In genomic region chr11:8639655-8640054, GRCh38 we compare ENCODE assay signal across 26 cellular contexts. TPM values are rescaled to one million over a fixed set of nuclear protein-coding genes. Genes with fewer than 3 reads are reported as not detected.
DNase-seq lines count a peak whose midpoint lies in the region; ATAC-seq, FAIRE-seq and TF ChIP-seq lines count a peak whose summit lies in the region.
"Had no signal": no experiment of that assay in that cellular context is flagged by ENCODE, and none has a peak within 500 bp of the region (broad histone marks: within the 10 kb centered on the region; RNA-seq: fewer than 3 reads in every experiment).

No MANE protein-coding gene starts in this region.

- ATAC-seq in SK-N-SH treated with all-trans-retinoic acid at 6 μM for 48 hours (peak; percentile 30; the same call in 1 of the 3 replicates), GM19324 (IDR thresholded peaks at IDR 0.05; ENCODE audit: low FRiP score, unreplicated experiment) (no peak)

- peak overlapping the region; percentile 86; the same call in 1 of the 2 replicates for H2BK12ac ChIP-seq in H1 (ENCODE audit: low read depth, low read length)

- peaks cover 4 to 9% (median 9%) of the 10 kb centered on the region in 4 experiments; a peak in 6 of 7 replicates for H3K4me1 ChIP-seq in H1 (replicated peaks in 1 of 4; ENCODE audit: control insufficient read depth in 3 of 4, insufficient read depth in 4 of 4, low read length in 3 of 4)
- H3K4me1 ChIP-seq: BE2C, BLaER1 had no signal

- no peaks in the 10 kb centered on the region for H3K27me3 ChIP-seq in H1 (replicated peaks in 1 of 4; ENCODE audit: control insufficient read depth in 3 of 4, extremely low read depth in 1 of 4, insufficient read depth in 3 of 4, low read length in 3 of 4)
- H3K27me3 ChIP-seq: BE2C, BLaER1 had no signal

- H3K14ac ChIP-seq in H1 (ENCODE audit: insufficient read length), result no peak overlapping the region

- POLR2A ChIA-PET in H1 (lab: Charles Lee; ENCODE audit: partially characterized antibody), result interaction anchor here (0.9 to 6.6 kb wide), 5 partner anchors 8 to 48 kb away, joined by 3 to 41 read pairs (median 8); partner anchors contain the start of genes RPL27A and TRIM66

- peak overlapping the region in 1 of 2 experiments; percentile 39; a peak in 1 of 4 replicates for H3K4me2 ChIP-seq in H1 (ENCODE audit: insufficient read depth in 1 of 2, low read depth in 2 of 2, low read length in 2 of 2)
- H3K4me2 ChIP-seq: BLaER1 had no signal

- H2AFZ ChIP-seq in H1 (ENCODE audit: low read length), result no peak overlapping the region

- no peaks in the 10 kb centered on the region; the same call in 1 of the 2 replicates for H3K23me2 ChIP-seq in H1 (ENCODE audit: low read depth, low read length)

- no peak overlapping the region for H3K23ac ChIP-seq in H1 (ENCODE audit: insufficient read length)

- no peaks in the 10 kb centered on the region for H3K79me2 ChIP-seq in H1 (ENCODE audit: control insufficient read depth in 1 of 2, insufficient read depth in 2 of 2, low read length in 2 of 2)

- FAIRE-seq in H1 (lab: Jason Lieb, UNC), result no peak
- no peak for FAIRE-seq in HTR-8/SVneo (lab: Jason Lieb, UNC)
- FAIRE-seq: A204.1, G401.6, GM12891, GM19239 had no signal

- DNase-seq in SK-N-DZ (ENCODE audit: low spot score), result peak; percentile 64
- DNase-seq in H1 (ENCODE audit: low read depth in 1 of 2, low spot score in 2 of 2), result no peak
- no peak for DNase-seq in NCI-H2227 (lab: John Stamatoyannopoulos, UW; ENCODE audit: unreplicated experiment)
- DNase-seq in epidermal melanocyte (ENCODE audit: insufficient read length, low spot score), result no peak
- DNase-seq in HTR-8/SVneo (ENCODE audit: insufficient read length, low spot score), result no peak
- DNase-seq: 8988T; ACHN; BE2C; C1 segment of cervical spinal cord; CD4-positive, alpha-beta memory T cell; CD4-positive, CD25-positive, alpha-beta regulatory T cell; CD8-positive, alpha-beta memory T cell; COR-L47; DMS 273 treated with DMSO at 0.1 percent for 48 hours; DMS153; DMS79 treated with DMSO at 0.1 percent for 48 hours; GF-D8 had no signal

- no peak overlapping the region for H2AK5ac ChIP-seq in H1 (ENCODE audit: low read depth, low read length)

- H3K4ac ChIP-seq in H1 (replicated peaks; ENCODE audit: insufficient read length, low read depth, low read length), result no peak overlapping the region

- no peak for TF ChIP-seq CTCF in H1 (IDR thresholded peaks at IDR 0.05; ENCODE audit: control extremely low read depth in 1 of 3, insufficient read depth in 1 of 3, low read depth in 1 of 3, low read length in 3 of 3)

- H3K9me3 ChIP-seq in H1 (ENCODE audit: insufficient read depth in 2 of 2, low read depth in 1 of 2, low read length in 1 of 2), result no peaks in the 10 kb centered on the region
- H3K9me3 ChIP-seq: BE2C had no signal

- H3K56ac ChIP-seq in H1 (replicated peaks; ENCODE audit: insufficient read length, low read depth, low read length), result no peak overlapping the region

- H4K91ac ChIP-seq in H1 (replicated peaks; ENCODE audit: insufficient read length, low read length), result no peak overlapping the region

- no peak overlapping the region for H3K27ac ChIP-seq in H1 (ENCODE audit: low read depth, low read length)
- H3K27ac ChIP-seq: BLaER1 had no signal

- peaks cover 0 to 2% (median 0%) of the 10 kb centered on the region in 4 experiments; a peak in 1 of 8 replicates for H3K36me3 ChIP-seq in H1 (ENCODE audit: control insufficient read depth in 2 of 4, insufficient read depth in 4 of 4, low read length in 3 of 4)
- H3K36me3 ChIP-seq: BE2C had no signal

- CTCF ChIA-PET in H1 (lab: Charles Lee; ENCODE audit: partially characterized antibody), result interaction anchor here (0.9 to 1.9 kb wide), 12 partner anchors 10 to 375 kb away, joined by 3 to 7 read pairs (median 4); partner anchors contain the start of genes LMO1, RPL27A and TRIM66

- H3K18ac ChIP-seq in H1 (ENCODE audit: extremely low read depth, low read length), result no peak overlapping the region

- H3K4me3 ChIP-seq in H1 (ENCODE audit: extremely low read depth in 1 of 4, insufficient read depth in 2 of 4, low read depth in 3 of 4, low read length in 4 of 4), result no peak overlapping the region
- H3K4me3 ChIP-seq: BLaER1 had no signal

- TF ChIP-seq RAD21 in H1 (IDR thresholded peaks at IDR 0.05 in 1 of 2, conservative IDR thresholded peaks at IDR 0.05 in 1 of 2; ENCODE audit: low read depth in 2 of 2, low read length in 2 of 2), result no peak

- no peak overlapping the region; the same call in 1 of the 2 replicates for H2BK20ac ChIP-seq in H1 (ENCODE audit: low read length)

- H3K9ac ChIP-seq in H1 (replicated peaks in 1 of 4; ENCODE audit: extremely low read depth in 1 of 4, low read depth in 3 of 4, low read length in 3 of 4), result no peak overlapping the region
- H3K9ac ChIP-seq: BLaER1 had no signal

- no peak for TF ChIP-seq EP300 in H1 (IDR thresholded peaks at IDR 0.05; ENCODE audit: borderline replicate concordance in 1 of 2, low read depth in 2 of 2, low read length in 2 of 2)

- no peak overlapping the region for H4K8ac ChIP-seq in H1 (ENCODE audit: extremely low read depth, insufficient read depth, low read length)

- no peak overlapping the region for H4K5ac ChIP-seq in H1 (ENCODE audit: insufficient read length, low read depth, low read length)

- TF ChIP-seq POLR2A in H1 (IDR thresholded peaks at IDR 0.05; ENCODE audit: control extremely low read depth in 1 of 2, low read depth in 2 of 2, low read length in 2 of 2), result no peak

- WGBS in H1 (ENCODE audit: extremely low coverage in 1 of 2, insufficient coverage in 1 of 2, insufficient read length in 1 of 2, insufficient replicate concordance in 2 of 2, low coverage in 1 of 2, low lambda C conversion rate in 2 of 2, missing lambda C conversion rate in 1 of 2), 2 experiments, result 93% methylated on average over 3 of the region's 3 CpGs; no CpG with 5 or more reads in 1 of the 2 experiments

- no peak overlapping the region for H2BK120ac ChIP-seq in H1 (replicated peaks; ENCODE audit: low read depth, low read length)

- no peaks in the 10 kb centered on the region for H3K79me1 ChIP-seq in H1 (ENCODE audit: low read depth, low read length)

- no peak overlapping the region for H2BK15ac ChIP-seq in H1 (ENCODE audit: low read length)

- no peaks in the 10 kb centered on the region for H4K20me1 ChIP-seq in H1 (replicated peaks in 1 of 2; ENCODE audit: control insufficient read depth in 1 of 2, insufficient read depth in 2 of 2, low read length in 2 of 2)
- H4K20me1 ChIP-seq: BLaER1 had no signal

- peak overlapping the region; percentile 41; the same call in 1 of the 2 replicates for H2BK5ac ChIP-seq in H1 (ENCODE audit: low read depth, low read length)

TF ChIP-seq in SK-N-SH treated with all-trans-retinoic acid at 6 μM for 48 hours, 23 proteins besides CTCF, POLR2A, EP300 and RAD21 (continues in another document):
- no peak for TF ChIP-seq ZFP3 (CRISPR knock-in tag; IDR thresholded peaks at IDR 0.05)

TF ChIP-seq in H1, 55 proteins besides CTCF, POLR2A, EP300 and RAD21:
- TF ChIP-seq BACH1 (IDR thresholded peaks at IDR 0.05; ENCODE audit: low read length), result no peak

RNA-seq across cellular contexts. Expression of gene TRIM66, which starts 42.8 kb away (rescaled TPM):
- 0.80 and 3.7 TPM in 2 replicates for polyA plus RNA-seq in SK-N-DZ (2014; cell fraction: cytosol; rRNA removed)
- 6.2 and 7.3 TPM in 2 replicates for polyA plus RNA-seq in SK-N-DZ (2014; cell fraction: nucleus; rRNA removed)
- 3.0 and 3.1 TPM in 2 replicates for total RNA-seq in H1 (2021; fragmentation: NEBNext Ultra II Directional; extraction: Animal tissue kit (Norgen Biotek cat#: 25700))
- 3.5 and 4.4 TPM in 2 replicates for polyA plus RNA-seq in H1 (2011; rRNA removed)
- 4.7 TPM for polyA plus RNA-seq in H1 (2011; cell fraction: cytosol; rRNA removed)
- 17.7 TPM for polyA plus RNA-seq in H1 (2011; cell fraction: nucleus; rRNA removed)
- polyA plus RNA-seq in H1 (2012, experiment 1 of 2), result 3.2 to 4.1 TPM (median 3.7 TPM) in 4 replicates
- 0.46 TPM for polyA plus RNA-seq in H1 (2012, experiment 2 of 2)
- polyA plus RNA-seq in H1 (2013, experiment 1 of 2), result 2.2 TPM
- 1.5 TPM for polyA plus RNA-seq in H1 (2013, experiment 2 of 2)
- polyA minus RNA-seq in H1 (2011; rRNA and poly(A)+ RNA removed), result 7.1 and 16.9 TPM in 2 replicates
- polyA minus RNA-seq in H1 (2011; cell fraction: cytosol; rRNA and poly(A)+ RNA removed), result 2.7 TPM
- polyA minus RNA-seq in H1 (2011; cell fraction: nucleus; rRNA and poly(A)+ RNA removed), result 13.4 TPM

RNA-seq across cellular contexts. Expression of gene RPL27A, which starts 42.9 kb away (rescaled TPM):
- 2,631 and 2,777 TPM in 2 replicates for polyA plus RNA-seq in SK-N-DZ (2014; cell fraction: cytosol; rRNA removed)
- 785 and 949 TPM in 2 replicates for polyA plus RNA-seq in SK-N-DZ (2014; cell fraction: nucleus; rRNA removed)
- 1,756 and 1,761 TPM in 2 replicates for total RNA-seq in H1 (2021; fragmentation: NEBNext Ultra II Directional; extraction: Animal tissue kit (Norgen Biotek cat#: 25700))
- polyA plus RNA-seq in H1 (2011; rRNA removed), result 1,777 and 1,837 TPM in 2 replicates
- 2,449 TPM for polyA plus RNA-seq in H1 (2011; cell fraction: cytosol; rRNA removed)
- 879 TPM for polyA plus RNA-seq in H1 (2011; cell fraction: nucleus; rRNA removed)
- polyA plus RNA-seq in H1 (2012, experiment 1 of 2), result 2,701 to 2,826 TPM (median 2,726 TPM) in 4 replicates
- 37,839 TPM for polyA plus RNA-seq in H1 (2012, experiment 2 of 2)
- polyA plus RNA-seq in H1 (2013, experiment 1 of 2), result 2,237 TPM
- polyA plus RNA-seq in H1 (2013, experiment 2 of 2), result 2,283 TPM
- 410 and 445 TPM in 2 replicates for polyA minus RNA-seq in H1 (2011; rRNA and poly(A)+ RNA removed)
- polyA minus RNA-seq in H1 (2011; cell fraction: cytosol; rRNA and poly(A)+ RNA removed), result 498 TPM
- polyA minus RNA-seq in H1 (2011; cell fraction: nucleus; rRNA and poly(A)+ RNA removed), result 541 TPM

RNA-seq across cellular contexts. Expression of gene STK33, which starts 45.6 kb away (rescaled TPM):
- polyA plus RNA-seq in SK-N-DZ (2014; cell fraction: cytosol; rRNA removed), result 14.6 and 14.9 TPM in 2 replicates
- polyA plus RNA-seq in SK-N-DZ (2014; cell fraction: nucleus; rRNA removed), result 23.8 and 25.1 TPM in 2 replicates
- total RNA-seq in H1 (2021; fragmentation: NEBNext Ultra II Directional; extraction: Animal tissue kit (Norgen Biotek cat#: 25700)), result 16.0 and 25.1 TPM in 2 replicates
- 7.0 and 8.8 TPM in 2 replicates for polyA plus RNA-seq in H1 (2011; rRNA removed)
- polyA plus RNA-seq in H1 (2011; cell fraction: cytosol; rRNA removed), result 9.2 TPM
- polyA plus RNA-seq in H1 (2011; cell fraction: nucleus; rRNA removed), result 14.2 TPM
- polyA plus RNA-seq in H1 (2012, experiment 1 of 2), result 9.0 to 15.0 TPM (median 10.8 TPM) in 4 replicates
- polyA plus RNA-seq in H1 (2012, experiment 2 of 2), result 1.7 TPM
- polyA plus RNA-seq in H1 (2013, experiment 1 of 2), result 20.6 TPM
- 19.1 TPM for polyA plus RNA-seq in H1 (2013, experiment 2 of 2)
- 6.7 and 8.9 TPM in 2 replicates for polyA minus RNA-seq in H1 (2011; rRNA and poly(A)+ RNA removed)
- 7.6 TPM for polyA minus RNA-seq in H1 (2011; cell fraction: cytosol; rRNA and poly(A)+ RNA removed)
- polyA minus RNA-seq in H1 (2011; cell fraction: nucleus; rRNA and poly(A)+ RNA removed), result 27.0 TPM
- total RNA-seq: A673; CD4-positive, alpha-beta memory T cell had no signal
- polyA plus RNA-seq: CD14-positive monocyte; CD4-positive, alpha-beta memory T cell had no signal
